ENCODE assay signal across 8 cellular contexts in the genomic region with DNA sequence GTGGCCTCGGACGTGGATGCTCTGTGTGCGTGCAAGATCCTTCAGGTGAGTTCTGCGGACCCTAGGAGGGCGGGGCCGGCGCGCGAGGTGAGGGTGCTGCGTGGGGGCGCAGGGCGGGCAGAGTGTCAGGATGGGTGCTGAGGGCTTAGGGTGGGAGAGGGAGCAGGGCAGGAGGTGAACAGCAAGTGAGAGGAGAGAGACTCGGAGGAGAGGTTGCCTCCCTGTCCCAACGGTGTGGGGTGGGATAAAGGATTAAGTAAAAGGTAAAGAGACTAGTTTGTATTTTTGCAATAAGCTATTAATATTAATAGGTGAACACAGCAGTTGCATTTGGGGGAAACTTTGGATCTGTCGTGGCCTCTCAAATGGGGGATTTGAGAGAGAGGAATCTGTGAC. TPM values are rescaled to one million over a fixed set of nuclear protein-coding genes. Genes with fewer than 3 reads are reported as not detected.
DNase-seq lines count a peak whose midpoint lies in the region; ATAC-seq, FAIRE-seq and TF ChIP-seq lines count a peak whose summit lies in the region.

No MANE protein-coding gene starts in this region.

- in situ Hi-C loops in HepG2 (cut with HindIII; ENCODE audit: extremely low pct_ligation_motif_present, low pct_unique_long_range_greater_than_20kb): loop anchor here (5.0 to 10.0 kb wide), 2 partner anchors 65 to 147 kb away; no protein-coding TSS in a partner anchor
- in situ Hi-C loops in transverse colon (cut with MboI; ENCODE audit: low pct_ligation_motif_present in 1 of 4, low pct_unique_long_range_greater_than_20kb in 1 of 4, low sequenced_read_pairs in 3 of 4): no loop called here

- TF ChIP-seq CTCF in heart left ventricle (IDR thresholded peaks at IDR 0.05): no peak
- TF ChIP-seq CTCF in HepG2 (CRISPR knock-in tag; IDR thresholded peaks at IDR 0.05): no peak
- TF ChIP-seq CTCF in transverse colon (IDR thresholded peaks at IDR 0.05): no peak

- no TSS peak for BruUV-seq in HepG2 (replicated peaks; lab: Mats Ljungman, UMichigan)

- H3K27me3 ChIP-seq in heart left ventricle (no peaks in the 10 kb centered on the region), HepG2 (ENCODE audit: control insufficient read depth in 1 of 2, insufficient read depth in 2 of 2, low read length in 2 of 2) (no peaks in the 10 kb centered on the region; a peak in 1 of 5 replicates), transverse colon (no peaks in the 10 kb centered on the region), aorta (ENCODE audit: control insufficient read depth in 1 of 2, insufficient read depth in 2 of 2, low read length in 1 of 2) (no peaks in the 10 kb centered on the region)

- peaks cover 41% of the 10 kb centered on the region for H3K36me3 Mint-ChIP-seq in activated CD8-positive, alpha-beta T cell treated with anti-CD3 and anti-CD28 coated beads, Interleukin-2, amount 10 ng/mL, durations not matched to agents 7 days and 5 days (ENCODE audit: low read depth)

- H3K9ac ChIP-seq in HepG2 (ENCODE audit: insufficient read depth, low read depth, low read length): peak overlapping the region; percentile 97

- H3K36me3 ChIP-seq in heart left ventricle: peaks cover 0 to 12% (median 3%) of the 10 kb centered on the region in 9 donors
- peaks cover 5 to 23% of the 10 kb centered on the region in 2 experiments; a peak in 4 of 5 replicates for H3K36me3 ChIP-seq in HepG2 (replicated peaks in 1 of 2; ENCODE audit: control insufficient read depth in 1 of 2, insufficient read depth in 2 of 2, low read length in 2 of 2)
- no peaks in the 10 kb centered on the region for H3K36me3 ChIP-seq in transverse colon
- H3K36me3 ChIP-seq in aorta (ENCODE audit: control insufficient read depth in 1 of 2, insufficient read depth in 2 of 2, low read length in 1 of 2): no peaks in the 10 kb centered on the region

- H3K9me3 ChIP-seq in heart left ventricle (no peaks in the 10 kb centered on the region), HepG2 (ENCODE audit: low read length) (no peaks in the 10 kb centered on the region), transverse colon (no peaks in the 10 kb centered on the region), aorta (ENCODE audit: control insufficient read depth, low read length) (no peaks in the 10 kb centered on the region)

- H3K4me3 Mint-ChIP-seq in activated CD8-positive, alpha-beta T cell treated with anti-CD3 and anti-CD28 coated beads, Interleukin-2, amount 10 ng/mL, durations not matched to agents 7 days and 5 days: peak overlapping the region; percentile 99

- TF ChIP-seq POLR2A in heart left ventricle (IDR thresholded peaks at IDR 0.05) (no peak), HepG2 (IDR thresholded peaks at IDR 0.05; ENCODE audit: insufficient read depth in 1 of 2, low read depth in 2 of 2, low read length in 2 of 2) (no peak), transverse colon (IDR thresholded peaks at IDR 0.05) (no peak)

- H3K4me1 ChIP-seq in heart left ventricle (peaks cover 6 to 30% (median 21%) of the 10 kb centered on the region in 12 donors), HepG2 (ENCODE audit: insufficient read depth, low read length) (peaks cover 26% of the 10 kb centered on the region), transverse colon (peaks cover 16 to 22% (median 21%) of the 10 kb centered on the region in 4 donors), aorta (ENCODE audit: control insufficient read depth in 1 of 2, insufficient read depth in 2 of 2, low read length in 2 of 2) (no peaks in the 10 kb centered on the region)

- H3K79me2 ChIP-seq in HepG2 (ENCODE audit: insufficient read depth, low read length): peaks cover 42% of the 10 kb centered on the region

- no peak for TF ChIP-seq RAD21 in HepG2 (CRISPR knock-in tag; IDR thresholded peaks at IDR 0.05)

- no peak overlapping the region for H2AFZ ChIP-seq in HepG2 (ENCODE audit: low read length)

- ATAC-seq in heart left ventricle: no peak
- ATAC-seq in left ventricle myocardium superior: no peak
- ATAC-seq in activated CD8-positive, alpha-beta T cell treated with anti-CD3 and anti-CD28 coated beads, Interleukin-2, amount 10 ng/mL, durations not matched to agents 7 days and 5 days: no peak
- peak; percentile 9; the same call in 2 of the 3 replicates for ATAC-seq in HepG2
- ATAC-seq in GM19395 (IDR thresholded peaks at IDR 0.05; ENCODE audit: unreplicated experiment): no peak
- no peak for ATAC-seq in HG02588 (IDR thresholded peaks at IDR 0.05; ENCODE audit: unreplicated experiment)
- no peak for ATAC-seq in aorta (ENCODE audit: low FRiP score)

- H3K9me3 Mint-ChIP-seq in activated CD8-positive, alpha-beta T cell treated with anti-CD3 and anti-CD28 coated beads, Interleukin-2, amount 10 ng/mL, durations not matched to agents 7 days and 5 days (ENCODE audit: insufficient read depth): no peaks in the 10 kb centered on the region

- H3K27me3 Mint-ChIP-seq in activated CD8-positive, alpha-beta T cell treated with anti-CD3 and anti-CD28 coated beads, Interleukin-2, amount 10 ng/mL, durations not matched to agents 7 days and 5 days (ENCODE audit: low read depth): no peaks in the 10 kb centered on the region

- TF ChIP-seq EP300 in HepG2 (IDR thresholded peaks at IDR 0.05; ENCODE audit: low read depth in 2 of 2, low read length in 2 of 2) (no peak), HepG2 (CRISPR knock-in tag; IDR thresholded peaks at IDR 0.05; ENCODE audit: borderline replicate concordance) (no peak), transverse colon (IDR thresholded peaks at IDR 0.05; ENCODE audit: low read depth) (no peak)

- H3K27ac ChIP-seq in heart left ventricle: no peak overlapping the region
- peak overlapping the region; percentile 97 for H3K27ac ChIP-seq in HepG2 (ENCODE audit: extremely low read length, insufficient read depth, low read length)
- H3K27ac ChIP-seq in transverse colon: no peak overlapping the region
- H3K27ac ChIP-seq in aorta (ENCODE audit: low read depth in 1 of 2, low read length in 2 of 2): no peak overlapping the region

- peak overlapping the region in 10 of 12 donors; percentile 54 to 96 (median 84) for H3K4me3 ChIP-seq in heart left ventricle
- H3K4me3 ChIP-seq in HepG2 (replicated peaks in 1 of 3; ENCODE audit: insufficient read depth in 1 of 3, low read depth in 2 of 3, low read length in 3 of 3): peak overlapping the region; percentile 71 to 97 (median 88)
- H3K4me3 ChIP-seq in transverse colon: peak overlapping the region in 3 of 4 donors; percentile 67 to 74 (median 72)
- H3K4me3 ChIP-seq in aorta (ENCODE audit: low read length in 2 of 2): no peak overlapping the region

- H4K20me1 ChIP-seq in HepG2 (ENCODE audit: insufficient read depth, low read length): peaks cover 13% of the 10 kb centered on the region; the same call in 1 of the 2 replicates

- DNase-seq in heart left ventricle (no peak), left ventricle myocardium superior (no peak), HepG2 (ENCODE audit: low spot score) (peak; percentile 7), transverse colon (no peak), aorta (no peak)
- no peak for DNase-seq in activated CD8-positive, alpha-beta T cell treated with anti-CD3 and anti-CD28 coated beads, Interleukin-2, amount 10 ng/mL, durations not matched to agents 7 days and 5 days

- H3K4me2 ChIP-seq in HepG2 (ENCODE audit: low read depth, low read length): peak overlapping the region; percentile 80

- POLR2A ChIA-PET in activated CD8-positive, alpha-beta T cell treated with anti-CD3 and anti-CD28 coated beads, Interleukin-2, amount 10 ng/mL, durations not matched to agents 7 days and 5 days (lab: Charles Lee): interaction anchor here (0.6 to 3.5 kb wide), 15 partner anchors 10 to 1330 kb away, joined by 3 to 20 read pairs (median 4); a partner anchor contains a TSS
- POLR2A ChIA-PET in HepG2 (lab: Yijun Ruan, JAX): interaction anchor here (0.7 to 2.1 kb wide), 4 partner anchors 49 to 359 kb away, joined by 3 to 12 read pairs (median 7); a partner anchor contains a TSS

- peaks cover 31% of the 10 kb centered on the region for H3K4me1 Mint-ChIP-seq in activated CD8-positive, alpha-beta T cell treated with anti-CD3 and anti-CD28 coated beads, Interleukin-2, amount 10 ng/mL, durations not matched to agents 7 days and 5 days (ENCODE audit: low read depth)

- CTCF ChIA-PET in activated CD8-positive, alpha-beta T cell treated with anti-CD3 and anti-CD28 coated beads, Interleukin-2, amount 10 ng/mL, durations not matched to agents 7 days and 5 days (lab: Charles Lee): interaction anchor here (1.0 to 2.4 kb wide), 5 partner anchors 9 to 301 kb away, joined by 3 to 15 read pairs (median 5); a partner anchor contains a TSS
- CTCF ChIA-PET in HepG2 (lab: Yijun Ruan, JAX; ENCODE audit: low intra/inter-chr PET ratio, low total read pairs): no interaction called here

- intact Hi-C loops in heart left ventricle (cut with DNase I): no loop called here
- intact Hi-C loops in left ventricle myocardium superior (cut with micrococcal nuclease): no loop called here
- intact Hi-C loops in HepG2 (cut with micrococcal nuclease; ENCODE audit: unreplicated experiment): no loop called here
- intact Hi-C loops in transverse colon (cut with DNase I; ENCODE audit: low total_unique reads): no loop called here
- intact Hi-C loops in aorta (cut with DNase I): no loop called here

- FAIRE-seq in HepG2 (lab: Jason Lieb, UNC): no peak

- WGBS in heart left ventricle, 4 donors: 0 to 4% (median 1%) methylated on average over 14 to 15 of the region's 15 CpGs
- 0% methylated on average over 13 of the region's 15 CpGs for WGBS in HepG2 (ENCODE audit: low lambda C conversion rate)
- 1 to 29% methylated on average over 1 to 15 of the region's 15 CpGs for WGBS in transverse colon (ENCODE audit: low coverage in 1 of 2), 2 donors
- 0 to 1% methylated on average over 15 of the region's 15 CpGs for WGBS in aorta, 2 donors

- H3K27ac Mint-ChIP-seq in activated CD8-positive, alpha-beta T cell treated with anti-CD3 and anti-CD28 coated beads, Interleukin-2, amount 10 ng/mL, durations not matched to agents 7 days and 5 days: peak overlapping the region; percentile 98

RNA-seq across cellular contexts. Expression of a gene that starts 0.5 kb away (rescaled TPM):
- total RNA-seq in heart left ventricle (1 to 10 TPM in 1 of 9 donors, under 1 TPM in 4, not detected in 4; 0.16 to 3.1 (median 0.32) TPM), left ventricle myocardium superior (0.67 TPM), HepG2 (2016; rRNA removed; fragmentation: Illumina TruSeq; extraction: Trizol) (34.8 and 36.3 TPM in 2 replicates), transverse colon (1 to 10 TPM in 3 of 4 donors, not detected in 1; 1.1 to 2.0 (median 1.2) TPM), aorta (1 to 10 TPM in 1 of 2 donors, under 1 TPM in 1; 0.68 to 1.0 TPM)
- polyA plus RNA-seq in heart left ventricle (under 1 TPM; 0.15 to 0.33 TPM), HepG2 (2011; rRNA removed) (11.0 and 14.4 TPM in 2 replicates), aorta (1 to 10 TPM in 1 of 2 donors, under 1 TPM in 1; 0.63 to 1.3 TPM)
- total RNA-seq in activated CD8-positive, alpha-beta T cell treated with anti-CD3 and anti-CD28 coated beads, Interleukin-2, amount 10 ng/mL, durations not matched to agents 7 days and 5 days: 10 to 100 TPM; 90.2 to 94.3 TPM
- total RNA-seq in HepG2 (2016; cell fraction: cytosol; rRNA removed; fragmentation: Illumina TruSeq; extraction: Trizol; ENCODE audit: low read depth): 5.0 and 6.1 TPM in 2 replicates
- total RNA-seq in HepG2 (2016; cell fraction: insoluble cytoplasmic fraction; rRNA removed; fragmentation: Illumina TruSeq; extraction: Trizol): 31.8 and 36.3 TPM in 2 replicates
- 8.7 and 9.6 TPM in 2 replicates for total RNA-seq in HepG2 (2016; cell fraction: membrane; rRNA removed; fragmentation: Illumina TruSeq; extraction: Trizol)
- total RNA-seq in HepG2 (2016; cell fraction: nucleus; rRNA removed; fragmentation: Illumina TruSeq; extraction: Trizol): 33.9 and 34.5 TPM in 2 replicates
- polyA plus RNA-seq in HepG2 (2011; cell fraction: cytosol; rRNA removed): 9.7 and 11.5 TPM in 2 replicates
- polyA plus RNA-seq in HepG2 (2011; cell fraction: nucleus; rRNA removed): 21.8 and 33.5 TPM in 2 replicates
- polyA plus RNA-seq in HepG2 (2012): 4.7 and 9.8 TPM in 2 replicates
- 4.3 and 4.5 TPM in 2 replicates for polyA plus RNA-seq in HepG2 (2016; cell fraction: cytosol; fragmentation: Illumina TruSeq; extraction: Trizol; ENCODE audit: low read depth)
- 29.4 and 30.1 TPM in 2 replicates for polyA plus RNA-seq in HepG2 (2016; cell fraction: insoluble cytoplasmic fraction; fragmentation: Illumina TruSeq; extraction: Trizol; ENCODE audit: low read depth)
- polyA plus RNA-seq in HepG2 (2016; cell fraction: membrane; fragmentation: Illumina TruSeq; extraction: Trizol; ENCODE audit: low read depth): 6.4 and 6.7 TPM in 2 replicates
- 69.2 and 76.1 TPM in 2 replicates for polyA plus RNA-seq in HepG2 (2016; cell fraction: nucleus; fragmentation: Illumina TruSeq; extraction: Trizol; ENCODE audit: insufficient read depth, low read depth)
- polyA minus RNA-seq in HepG2 (2011; rRNA and poly(A)+ RNA removed; ENCODE audit: low replicate concordance): 15.8 and 70.6 TPM in 2 replicates
- polyA minus RNA-seq in HepG2 (2011; cell fraction: cytosol; rRNA and poly(A)+ RNA removed): 4.4 and 6.0 TPM in 2 replicates
- polyA minus RNA-seq in HepG2 (2011; cell fraction: nucleus; rRNA and poly(A)+ RNA removed): 15.7 and 19.4 TPM in 2 replicates

RNA-seq across cellular contexts. Expression of a gene that starts 1.2 kb away (rescaled TPM):
- total RNA-seq in heart left ventricle (10 to 100 TPM; 28.7 to 51.6 (median 40.3) TPM), left ventricle myocardium superior (44.5 TPM), HepG2 (2016; rRNA removed; fragmentation: Illumina TruSeq; extraction: Trizol) (51.1 and 58.2 TPM in 2 replicates), transverse colon (10 to 100 TPM in 3 of 4 donors, 1 to 10 TPM in 1; 4.9 to 57.2 (median 36.8) TPM), aorta (10 to 100 TPM; 43.4 to 46.0 TPM)
- polyA plus RNA-seq in heart left ventricle (10 to 100 TPM; 50.3 to 80.5 TPM), HepG2 (2011; rRNA removed) (45.0 and 47.9 TPM in 2 replicates), aorta (100 to 1,000 TPM in 1 of 2 donors, 10 to 100 TPM in 1; 80.3 to 110 TPM)
- total RNA-seq in activated CD8-positive, alpha-beta T cell treated with anti-CD3 and anti-CD28 coated beads, Interleukin-2, amount 10 ng/mL, durations not matched to agents 7 days and 5 days: 10 to 100 TPM; 94.3 to 97.2 TPM
- total RNA-seq in HepG2 (2016; cell fraction: cytosol; rRNA removed; fragmentation: Illumina TruSeq; extraction: Trizol; ENCODE audit: low read depth): 23.2 and 32.3 TPM in 2 replicates
- total RNA-seq in HepG2 (2016; cell fraction: insoluble cytoplasmic fraction; rRNA removed; fragmentation: Illumina TruSeq; extraction: Trizol): 55.2 and 58.4 TPM in 2 replicates
- total RNA-seq in HepG2 (2016; cell fraction: membrane; rRNA removed; fragmentation: Illumina TruSeq; extraction: Trizol): 29.0 and 30.3 TPM in 2 replicates
- 29.6 and 37.6 TPM in 2 replicates for total RNA-seq in HepG2 (2016; cell fraction: nucleus; rRNA removed; fragmentation: Illumina TruSeq; extraction: Trizol)
- 41.5 and 49.4 TPM in 2 replicates for polyA plus RNA-seq in HepG2 (2011; cell fraction: cytosol; rRNA removed)
- 42.9 and 51.2 TPM in 2 replicates for polyA plus RNA-seq in HepG2 (2011; cell fraction: nucleus; rRNA removed)
- polyA plus RNA-seq in HepG2 (2012): 29.1 and 43.9 TPM in 2 replicates
- 54.2 and 76.9 TPM in 2 replicates for polyA plus RNA-seq in HepG2 (2016; cell fraction: cytosol; fragmentation: Illumina TruSeq; extraction: Trizol; ENCODE audit: low read depth)
- 87.5 and 96.2 TPM in 2 replicates for polyA plus RNA-seq in HepG2 (2016; cell fraction: insoluble cytoplasmic fraction; fragmentation: Illumina TruSeq; extraction: Trizol; ENCODE audit: low read depth)
- polyA plus RNA-seq in HepG2 (2016; cell fraction: membrane; fragmentation: Illumina TruSeq; extraction: Trizol; ENCODE audit: low read depth): 46.8 and 50.4 TPM in 2 replicates
- 73.9 and 75.5 TPM in 2 replicates for polyA plus RNA-seq in HepG2 (2016; cell fraction: nucleus; fragmentation: Illumina TruSeq; extraction: Trizol; ENCODE audit: insufficient read depth, low read depth)
- 41.3 and 201 TPM in 2 replicates for polyA minus RNA-seq in HepG2 (2011; rRNA and poly(A)+ RNA removed; ENCODE audit: low replicate concordance)
- 13.8 and 14.2 TPM in 2 replicates for polyA minus RNA-seq in HepG2 (2011; cell fraction: cytosol; rRNA and poly(A)+ RNA removed)
- polyA minus RNA-seq in HepG2 (2011; cell fraction: nucleus; rRNA and poly(A)+ RNA removed): 32.1 and 32.2 TPM in 2 replicates

RNA-seq across cellular contexts. Expression of a gene that starts 32.7 kb away (rescaled TPM):
- total RNA-seq in heart left ventricle (100 to 1,000 TPM in 2 of 9 donors, 10 to 100 TPM in 7; 39.1 to 115 (median 64.5) TPM), left ventricle myocardium superior (68.6 TPM), HepG2 (2016; rRNA removed; fragmentation: Illumina TruSeq; extraction: Trizol) (26.4 and 31.5 TPM in 2 replicates), transverse colon (10 to 100 TPM; 26.6 to 50.7 (median 39.4) TPM), aorta (10 to 100 TPM; 29.3 to 33.4 TPM)
- polyA plus RNA-seq in heart left ventricle (10 to 100 TPM; 43.2 to 48.7 TPM), HepG2 (2011; rRNA removed) (23.4 and 27.8 TPM in 2 replicates), aorta (10 to 100 TPM; 33.8 to 58.2 TPM)
- 10 to 100 TPM; 33.9 to 35.0 TPM for total RNA-seq in activated CD8-positive, alpha-beta T cell treated with anti-CD3 and anti-CD28 coated beads, Interleukin-2, amount 10 ng/mL, durations not matched to agents 7 days and 5 days
- total RNA-seq in HepG2 (2016; cell fraction: cytosol; rRNA removed; fragmentation: Illumina TruSeq; extraction: Trizol; ENCODE audit: low read depth): 19.2 and 24.5 TPM in 2 replicates
- 27.8 and 30.9 TPM in 2 replicates for total RNA-seq in HepG2 (2016; cell fraction: insoluble cytoplasmic fraction; rRNA removed; fragmentation: Illumina TruSeq; extraction: Trizol)
- total RNA-seq in HepG2 (2016; cell fraction: membrane; rRNA removed; fragmentation: Illumina TruSeq; extraction: Trizol): 35.7 and 36.0 TPM in 2 replicates
- total RNA-seq in HepG2 (2016; cell fraction: nucleus; rRNA removed; fragmentation: Illumina TruSeq; extraction: Trizol): 13.4 and 13.8 TPM in 2 replicates
- 27.6 and 28.2 TPM in 2 replicates for polyA plus RNA-seq in HepG2 (2011; cell fraction: cytosol; rRNA removed)
- polyA plus RNA-seq in HepG2 (2011; cell fraction: nucleus; rRNA removed): 12.1 and 16.9 TPM in 2 replicates
- polyA plus RNA-seq in HepG2 (2012): 23.3 and 26.0 TPM in 2 replicates
- 21.4 and 27.7 TPM in 2 replicates for polyA plus RNA-seq in HepG2 (2016; cell fraction: cytosol; fragmentation: Illumina TruSeq; extraction: Trizol; ENCODE audit: low read depth)
- 35.6 and 37.2 TPM in 2 replicates for polyA plus RNA-seq in HepG2 (2016; cell fraction: insoluble cytoplasmic fraction; fragmentation: Illumina TruSeq; extraction: Trizol; ENCODE audit: low read depth)
- 32.9 and 37.0 TPM in 2 replicates for polyA plus RNA-seq in HepG2 (2016; cell fraction: membrane; fragmentation: Illumina TruSeq; extraction: Trizol; ENCODE audit: low read depth)
- 23.0 and 28.6 TPM in 2 replicates for polyA plus RNA-seq in HepG2 (2016; cell fraction: nucleus; fragmentation: Illumina TruSeq; extraction: Trizol; ENCODE audit: insufficient read depth, low read depth)
- 31.0 and 68.1 TPM in 2 replicates for polyA minus RNA-seq in HepG2 (2011; rRNA and poly(A)+ RNA removed; ENCODE audit: low replicate concordance)
- polyA minus RNA-seq in HepG2 (2011; cell fraction: cytosol; rRNA and poly(A)+ RNA removed): 13.9 and 22.2 TPM in 2 replicates
- polyA minus RNA-seq in HepG2 (2011; cell fraction: nucleus; rRNA and poly(A)+ RNA removed): 15.3 and 16.1 TPM in 2 replicates

RNA-seq across cellular contexts. Expression of a gene that starts 44.0 kb away (rescaled TPM):
- 10 to 100 TPM; 16.8 to 79.0 (median 36.6) TPM for total RNA-seq in heart left ventricle
- 10 to 100 TPM; 39.5 to 77.7 TPM for polyA plus RNA-seq in heart left ventricle
- 25.5 TPM for total RNA-seq in left ventricle myocardium superior
- not detected for total RNA-seq in activated CD8-positive, alpha-beta T cell treated with anti-CD3 and anti-CD28 coated beads, Interleukin-2, amount 10 ng/mL, durations not matched to agents 7 days and 5 days
- total RNA-seq in HepG2 (2016; rRNA removed; fragmentation: Illumina TruSeq; extraction: Trizol): not detected in 2 replicates
- not detected in 2 replicates for total RNA-seq in HepG2 (2016; cell fraction: cytosol; rRNA removed; fragmentation: Illumina TruSeq; extraction: Trizol; ENCODE audit: low read depth)
- not detected in 2 replicates for total RNA-seq in HepG2 (2016; cell fraction: insoluble cytoplasmic fraction; rRNA removed; fragmentation: Illumina TruSeq; extraction: Trizol)
- total RNA-seq in HepG2 (2016; cell fraction: membrane; rRNA removed; fragmentation: Illumina TruSeq; extraction: Trizol): not detected in 2 replicates
- not detected in 2 replicates for total RNA-seq in HepG2 (2016; cell fraction: nucleus; rRNA removed; fragmentation: Illumina TruSeq; extraction: Trizol)
- not detected in 2 replicates for polyA plus RNA-seq in HepG2 (2011; rRNA removed)
- 0.04 TPM in 1 of 2 replicates, not detected in the other for polyA plus RNA-seq in HepG2 (2011; cell fraction: cytosol; rRNA removed)
- polyA plus RNA-seq in HepG2 (2011; cell fraction: nucleus; rRNA removed): not detected in 2 replicates
- not detected in 2 replicates for polyA plus RNA-seq in HepG2 (2012)
- not detected in 2 replicates for polyA plus RNA-seq in HepG2 (2016; cell fraction: cytosol; fragmentation: Illumina TruSeq; extraction: Trizol; ENCODE audit: low read depth)
- polyA plus RNA-seq in HepG2 (2016; cell fraction: insoluble cytoplasmic fraction; fragmentation: Illumina TruSeq; extraction: Trizol; ENCODE audit: low read depth): not detected in 2 replicates
- not detected in 2 replicates for polyA plus RNA-seq in HepG2 (2016; cell fraction: membrane; fragmentation: Illumina TruSeq; extraction: Trizol; ENCODE audit: low read depth)
- polyA plus RNA-seq in HepG2 (2016; cell fraction: nucleus; fragmentation: Illumina TruSeq; extraction: Trizol; ENCODE audit: insufficient read depth, low read depth): not detected in 2 replicates
- not detected in 2 replicates for polyA minus RNA-seq in HepG2 (2011; rRNA and poly(A)+ RNA removed; ENCODE audit: low replicate concordance)
- polyA minus RNA-seq in HepG2 (2011; cell fraction: cytosol; rRNA and poly(A)+ RNA removed): not detected in 2 replicates
- polyA minus RNA-seq in HepG2 (2011; cell fraction: nucleus; rRNA and poly(A)+ RNA removed): not detected in 2 replicates
- 100 to 1,000 TPM in 1 of 4 donors, 10 to 100 TPM in 3; 29.5 to 126 (median 63.9) TPM for total RNA-seq in transverse colon
- 10 to 100 TPM; 43.7 to 69.2 TPM for total RNA-seq in aorta
- polyA plus RNA-seq in aorta: 1 to 10 TPM; 4.0 to 4.5 TPM

RNA-seq across cellular contexts. Expression of a gene that starts 47.8 kb away (rescaled TPM):
- total RNA-seq in heart left ventricle (10 to 100 TPM; 39.9 to 62.7 (median 54.2) TPM), left ventricle myocardium superior (52.7 TPM), HepG2 (2016; rRNA removed; fragmentation: Illumina TruSeq; extraction: Trizol) (79.7 and 107 TPM in 2 replicates), transverse colon (10 to 100 TPM; 10.9 to 29.2 (median 13.7) TPM), aorta (10 to 100 TPM; 13.9 to 16.4 TPM)
- polyA plus RNA-seq in heart left ventricle (100 to 1,000 TPM in 1 of 2 donors, 10 to 100 TPM in 1; 42.1 to 119 TPM), HepG2 (2011; rRNA removed) (38.2 and 42.7 TPM in 2 replicates), aorta (10 to 100 TPM; 37.3 to 38.1 TPM)
- total RNA-seq in activated CD8-positive, alpha-beta T cell treated with anti-CD3 and anti-CD28 coated beads, Interleukin-2, amount 10 ng/mL, durations not matched to agents 7 days and 5 days: 10 to 100 TPM; 26.8 to 29.5 TPM
- total RNA-seq in HepG2 (2016; cell fraction: cytosol; rRNA removed; fragmentation: Illumina TruSeq; extraction: Trizol; ENCODE audit: low read depth): 29.3 and 31.9 TPM in 2 replicates
- total RNA-seq in HepG2 (2016; cell fraction: insoluble cytoplasmic fraction; rRNA removed; fragmentation: Illumina TruSeq; extraction: Trizol): 80.6 and 113 TPM in 2 replicates
- total RNA-seq in HepG2 (2016; cell fraction: membrane; rRNA removed; fragmentation: Illumina TruSeq; extraction: Trizol): 28.9 and 33.0 TPM in 2 replicates
- total RNA-seq in HepG2 (2016; cell fraction: nucleus; rRNA removed; fragmentation: Illumina TruSeq; extraction: Trizol): 29.8 and 31.8 TPM in 2 replicates
- polyA plus RNA-seq in HepG2 (2011; cell fraction: cytosol; rRNA removed): 25.2 and 25.5 TPM in 2 replicates
- polyA plus RNA-seq in HepG2 (2011; cell fraction: nucleus; rRNA removed): 9.5 and 11.2 TPM in 2 replicates
- polyA plus RNA-seq in HepG2 (2012): 32.8 and 36.4 TPM in 2 replicates
- polyA plus RNA-seq in HepG2 (2016; cell fraction: cytosol; fragmentation: Illumina TruSeq; extraction: Trizol; ENCODE audit: low read depth): 29.8 and 33.0 TPM in 2 replicates
- 106 and 109 TPM in 2 replicates for polyA plus RNA-seq in HepG2 (2016; cell fraction: insoluble cytoplasmic fraction; fragmentation: Illumina TruSeq; extraction: Trizol; ENCODE audit: low read depth)
- polyA plus RNA-seq in HepG2 (2016; cell fraction: membrane; fragmentation: Illumina TruSeq; extraction: Trizol; ENCODE audit: low read depth): 24.7 and 29.2 TPM in 2 replicates
- 48.5 and 49.1 TPM in 2 replicates for polyA plus RNA-seq in HepG2 (2016; cell fraction: nucleus; fragmentation: Illumina TruSeq; extraction: Trizol; ENCODE audit: insufficient read depth, low read depth)
- 7.4 and 19.3 TPM in 2 replicates for polyA minus RNA-seq in HepG2 (2011; rRNA and poly(A)+ RNA removed; ENCODE audit: low replicate concordance)
- polyA minus RNA-seq in HepG2 (2011; cell fraction: cytosol; rRNA and poly(A)+ RNA removed): 4.8 and 7.9 TPM in 2 replicates
- 5.7 and 7.7 TPM in 2 replicates for polyA minus RNA-seq in HepG2 (2011; cell fraction: nucleus; rRNA and poly(A)+ RNA removed)

Comparison
In these comparisons a context has a peak if more than half of its experiments do, and no peak if none do; other contexts are left out.
1. H3K4me3 ChIP-seq: peak in heart left ventricle (10 of 12), HepG2 (3 of 3) and transverse colon (3 of 4); none in aorta (0 of 2).